In genomic region chr15:101578443-101578894, GRCh38 we compare ENCODE assay signal across 9 cellular contexts.
DNase-seq lines count a peak whose midpoint lies in the region; ATAC-seq, FAIRE-seq and TF ChIP-seq lines count a peak whose summit lies in the region.
"Had no signal": no experiment of that assay in that cellular context is flagged by ENCODE, and none has a peak within 500 bp of the region (broad histone marks: within the 10 kb centered on the region; RNA-seq: fewer than 3 reads in every experiment).

No MANE protein-coding gene starts in this region.

- H3K27me3 Mint-ChIP-seq in stimulated activated naive CD8-positive, alpha-beta T cell treated with anti-CD3 and anti-CD28 coated beads, Interleukin-15, amount 100 ng/mL, for 72 hours, result peaks cover 64% of the 10 kb centered on the region

- H3K36me3 ChIP-seq in HAP-1 (replicated peaks), result no peaks in the 10 kb centered on the region

- peak; percentile 20 for TF ChIP-seq CTCF in D721Med (IDR thresholded peaks at IDR 0.05; ENCODE audit: insufficient read depth, missing control alignments)

- H3K27me3 ChIP-seq in HAP-1 (ENCODE audit: low read depth), result peaks cover 10% of the 10 kb centered on the region

- DNase-seq in D721Med (ENCODE audit: insufficient read length, low spot score) (no peak), HAP-1 (ENCODE audit: low spot score in 2 of 2) (peak; percentile 9 to 57), SKM-1 (lab: John Stamatoyannopoulos, UW; ENCODE audit: unreplicated experiment) (peak; percentile 41), hypothalamus (lab: John Stamatoyannopoulos, UW) (peak in 29 of 51 donors; percentile 2 to 67 (median 19)), GF-D8 (lab: John Stamatoyannopoulos, UW) (no peak), NCI-H2029 treated with DMSO at 0.1 percent for 48 hours (lab: John Stamatoyannopoulos, UW) (no peak)
- peak; percentile 9 to 18 for DNase-seq in stimulated activated naive CD8-positive, alpha-beta T cell treated with anti-CD3 and anti-CD28 coated beads, Interleukin-15, amount 100 ng/mL, for 72 hours
- no peak for DNase-seq in central memory CD4-positive, alpha-beta T cell

- no peaks in the 10 kb centered on the region for H3K9me3 ChIP-seq in HAP-1

- H3K4me1 ChIP-seq in HAP-1, result no peaks in the 10 kb centered on the region

- no peak overlapping the region for H3K4me3 ChIP-seq in HAP-1
- H3K4me3 ChIP-seq: PC-9 had no signal

- in situ Hi-C loops in HAP-1 (cut with MboI; ENCODE audit: low sequenced_read_pairs), result no loop called here

- no peak overlapping the region for H3K4me3 Mint-ChIP-seq in stimulated activated naive CD8-positive, alpha-beta T cell treated with anti-CD3 and anti-CD28 coated beads, Interleukin-15, amount 100 ng/mL, for 72 hours

- ATAC-seq in stimulated activated naive CD8-positive, alpha-beta T cell treated with anti-CD3 and anti-CD28 coated beads, Interleukin-15, amount 100 ng/mL, for 72 hours, result peak; percentile 66

- H3K4me1 Mint-ChIP-seq in stimulated activated naive CD8-positive, alpha-beta T cell treated with anti-CD3 and anti-CD28 coated beads, Interleukin-15, amount 100 ng/mL, for 72 hours, result peaks cover 13% of the 10 kb centered on the region

- H3K27ac Mint-ChIP-seq in stimulated activated naive CD8-positive, alpha-beta T cell treated with anti-CD3 and anti-CD28 coated beads, Interleukin-15, amount 100 ng/mL, for 72 hours, result no peak overlapping the region

- peaks cover 0 to 11% of the 10 kb centered on the region in 2 donors for H3K9me3 Mint-ChIP-seq in stimulated activated naive CD8-positive, alpha-beta T cell treated with anti-CD3 and anti-CD28 coated beads, Interleukin-15, amount 100 ng/mL, for 72 hours

- no peak for FAIRE-seq in D721Med (lab: Jason Lieb, UNC)

Comparison
In these comparisons a context has a peak if more than half of its experiments do, and no peak if none do; other contexts are left out.
1. DNase-seq: peak in HAP-1 (2 of 2), SKM-1 (single experiment), hypothalamus (29 of 51) and stimulated activated naive CD8-positive, alpha-beta T cell treated with anti-CD3 and anti-CD28 coated beads, Interleukin-15, amount 100 ng/mL, for 72 hours (2 of 2); none in D721Med (single experiment), GF-D8 (single experiment), NCI-H2029 treated with DMSO at 0.1 percent for 48 hours (single experiment) and central memory CD4-positive, alpha-beta T cell (single experiment).